ENCODE assay signal across 1 cellular context in the genomic region with DNA sequence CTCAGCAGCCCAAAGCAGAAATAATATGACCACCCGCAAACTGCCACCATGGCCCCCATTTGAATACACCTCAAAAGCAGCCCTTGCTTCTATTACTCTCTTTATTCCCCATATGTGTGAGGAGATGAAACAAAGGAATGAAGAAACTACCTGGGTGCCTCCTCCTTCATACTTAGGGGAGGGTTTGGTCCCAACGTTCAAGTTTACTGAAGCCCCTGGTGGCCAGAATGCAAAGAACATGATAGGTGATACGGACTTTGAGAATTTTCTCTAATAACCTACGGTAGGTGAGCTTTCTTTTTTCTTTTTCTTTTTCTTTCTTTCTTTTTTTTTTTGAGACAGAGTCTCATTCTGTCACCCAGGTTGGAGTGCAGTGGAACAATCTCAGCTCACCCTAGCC.
TF ChIP-seq lines count a peak whose summit lies in the region.

No MANE protein-coding gene starts in this region.

TF ChIP-seq in H1, 55 proteins besides CTCF, POLR2A, EP300 and RAD21:
- TF ChIP-seq HDAC6 (IDR thresholded peaks at IDR 0.05; ENCODE audit: low read depth, low read length) (no peak), RFX5 (IDR thresholded peaks at IDR 0.05; ENCODE audit: borderline replicate concordance, low read depth, low read length) (no peak), CBX5 (IDR thresholded peaks at IDR 0.05; ENCODE audit: low read depth, low read length) (no peak), TEAD4 (IDR thresholded peaks at IDR 0.05; ENCODE audit: low read depth, low read length) (peak; percentile 82)
